In genomic region chr17:63741251-63742049, GRCh38 we compare ENCODE assay signal across 8 cellular contexts. TPM values are rescaled to one million over a fixed set of nuclear protein-coding genes. Genes with fewer than 3 reads are reported as not detected.
A peak's percentile ranks its signal among the peaks of the same experiment; 100 is the strongest.
DNase-seq lines count a peak whose midpoint lies in the region; ATAC-seq, FAIRE-seq and TF ChIP-seq lines count a peak whose summit lies in the region.

STRADA (minus strand) TSS chr17:63741799; CDS start chr17:63728369, 13,430 bp downstream.

- peak within 1 kb of the TSS; percentile 84 to 99 (median 88) for H3K4me3 ChIP-seq in BLaER1 treated with 17β-estradiol and CSF1 and Interleukin-3, amounts not matched to agents 10 nM and 100 nM
- peak within 1 kb of the TSS; percentile 75 to 99 (median 92) for H3K4me3 ChIP-seq in HepG2 (replicated peaks in 1 of 3; ENCODE audit: insufficient read depth in 1 of 3, low read depth in 2 of 3, low read length in 3 of 3)

- H3K27ac ChIP-seq in BLaER1 treated with 17β-estradiol and CSF1 and Interleukin-3, amounts not matched to agents 10 nM and 100 nM, result peak within 1 kb of the TSS; percentile 82 to 93 (median 89)
- H3K27ac ChIP-seq in HepG2 (ENCODE audit: extremely low read length, insufficient read depth, low read length), result peak within 1 kb of the TSS; percentile 84

- H3K27me3 Mint-ChIP-seq in dendritic cell treated with granulocyte-macrophage colony-stimulating factor and Interleukin-4, amounts not matched to agents 40 ng/mL and 50 ng/mL, for 4 days, result no peaks in the 10 kb centered on the region

- peak within 1 kb of the TSS; percentile 90 to 96 (median 93) for H3K9ac ChIP-seq in BLaER1 treated with 17β-estradiol and CSF1 and Interleukin-3, amounts not matched to agents 10 nM and 100 nM
- H3K9ac ChIP-seq in HepG2 (ENCODE audit: insufficient read depth, low read depth, low read length), result peak within 1 kb of the TSS; percentile 93

- no TSS peak for BruUV-seq in HepG2 (replicated peaks; lab: Mats Ljungman, UMichigan)

- TF ChIP-seq RAD21 in HepG2 (CRISPR knock-in tag; IDR thresholded peaks at IDR 0.05), result peak; percentile 45

- peak; percentile 99 for DNase-seq in NCI-H748 (lab: John Stamatoyannopoulos, UW; ENCODE audit: unreplicated experiment)
- DNase-seq in activated CD4-positive, alpha-beta T cell treated with anti-CD3 and anti-CD28 coated beads, Interleukin-2, amount 50 U/mL, for 24 hours (ENCODE audit: low read depth in 1 of 2, low spot score in 1 of 2), result peak; percentile 95 to 98
- peak; percentile 96 for DNase-seq in HepG2 (ENCODE audit: low spot score)
- peak; percentile 99 for DNase-seq in stimulated activated CD4-positive, alpha-beta T cell treated with anti-CD3 and anti-CD28 coated beads, Interleukin-4, amount 100 ng/mL, for 1 hour

- H3K9me3 ChIP-seq in BLaER1 treated with 17β-estradiol and CSF1 and Interleukin-3, amounts not matched to agents 10 nM and 100 nM (replicated peaks in 1 of 11), result no peaks in the 10 kb centered on the region
- H3K9me3 ChIP-seq in HepG2 (ENCODE audit: low read length), result no peaks in the 10 kb centered on the region

- peaks cover 0 to 10% (median 0%) of the 10 kb centered on the region in 11 experiments; a peak in 4 of 22 replicates for H4K20me1 ChIP-seq in BLaER1 treated with 17β-estradiol and CSF1 and Interleukin-3, amounts not matched to agents 10 nM and 100 nM
- H4K20me1 ChIP-seq in HepG2 (ENCODE audit: insufficient read depth, low read length), result no peaks in the 10 kb centered on the region

- ATAC-seq in GM19351 (IDR thresholded peaks at IDR 0.05; ENCODE audit: unreplicated experiment) (peak; percentile 81), HG03521 (IDR thresholded peaks at IDR 0.05; ENCODE audit: unreplicated experiment) (peak; percentile 94), HepG2 (peak; percentile 96)

- no peak for TF ChIP-seq CTCF in HepG2 (CRISPR knock-in tag; IDR thresholded peaks at IDR 0.05)

- peak within 1 kb of the TSS; percentile 83 to 96 (median 91) for H3K4me2 ChIP-seq in BLaER1 treated with 17β-estradiol and CSF1 and Interleukin-3, amounts not matched to agents 10 nM and 100 nM
- peak within 1 kb of the TSS; percentile 97 for H3K4me2 ChIP-seq in HepG2 (ENCODE audit: low read depth, low read length)

- TF ChIP-seq POLR2A in HepG2 (IDR thresholded peaks at IDR 0.05; ENCODE audit: insufficient read depth in 1 of 2, low read depth in 2 of 2, low read length in 2 of 2), result peak; percentile 78 to 90

- H3K9me3 Mint-ChIP-seq in dendritic cell treated with granulocyte-macrophage colony-stimulating factor and Interleukin-4, amounts not matched to agents 40 ng/mL and 50 ng/mL, for 4 days, result no peaks in the 10 kb centered on the region

- peaks cover 25% of the 10 kb centered on the region for H3K4me1 Mint-ChIP-seq in dendritic cell treated with granulocyte-macrophage colony-stimulating factor and Interleukin-4, amounts not matched to agents 40 ng/mL and 50 ng/mL, for 4 days (ENCODE audit: low read depth)

- H2AFZ ChIP-seq in HepG2 (ENCODE audit: low read length), result peak within 1 kb of the TSS; percentile 73

- intact Hi-C loops in dendritic cell treated with granulocyte-macrophage colony-stimulating factor and Interleukin-4, amounts not matched to agents 40 ng/mL and 50 ng/mL, for 4 days (cut with micrococcal nuclease), result loop anchor here (1.0 to 5.0 kb wide), 4 partner anchors 32 to 119 kb away; partner anchors contain the start of genes CCDC47, LIMD2, MAP3K3 and SMARCD2
- intact Hi-C loops in HepG2 (cut with micrococcal nuclease; ENCODE audit: unreplicated experiment), result loop anchor here (1.0 to 2.0 kb wide), 3 partner anchors 32 to 191 kb away; partner anchors contain the start of genes CCDC47, DCAF7, FTSJ3 and PSMC5

- CTCF ChIA-PET in HepG2 (lab: Yijun Ruan, JAX; ENCODE audit: low intra/inter-chr PET ratio, low total read pairs), result no interaction called here

- peaks cover 12% of the 10 kb centered on the region for H3K79me2 ChIP-seq in HepG2 (ENCODE audit: insufficient read depth, low read length)

- H3K4me1 ChIP-seq in BLaER1 treated with 17β-estradiol and CSF1 and Interleukin-3, amounts not matched to agents 10 nM and 100 nM, result peaks cover 23 to 44% (median 28%) of the 10 kb centered on the region in 10 experiments
- H3K4me1 ChIP-seq in HepG2 (ENCODE audit: insufficient read depth, low read length), result peaks cover 14% of the 10 kb centered on the region

- H3K4me3 Mint-ChIP-seq in dendritic cell treated with granulocyte-macrophage colony-stimulating factor and Interleukin-4, amounts not matched to agents 40 ng/mL and 50 ng/mL, for 4 days, result peak within 1 kb of the TSS; percentile 99

- H3K36me3 ChIP-seq in BLaER1 treated with 17β-estradiol and CSF1 and Interleukin-3, amounts not matched to agents 10 nM and 100 nM, result peaks cover 10 to 38% (median 20%) of the 10 kb centered on the region in 11 experiments; a peak in 21 of 22 replicates
- H3K36me3 ChIP-seq in HepG2 (replicated peaks in 1 of 2; ENCODE audit: control insufficient read depth in 1 of 2, insufficient read depth in 2 of 2, low read length in 2 of 2), result peaks cover 1 to 9% of the 10 kb centered on the region in 2 experiments; a peak in 3 of 5 replicates

- FAIRE-seq in HepG2 (lab: Jason Lieb, UNC), result peak; percentile 64

- POLR2A ChIA-PET in HepG2 (lab: Yijun Ruan, JAX), result interaction anchor here (0.7 to 4.8 kb wide), 8 partner anchors 9 to 120 kb away, joined by 3 to 77 read pairs (median 5); partner anchors contain the start of genes CCDC47, DDX42 and MAP3K3

- H3K36me3 Mint-ChIP-seq in dendritic cell treated with granulocyte-macrophage colony-stimulating factor and Interleukin-4, amounts not matched to agents 40 ng/mL and 50 ng/mL, for 4 days (ENCODE audit: low read depth), result peaks cover 38% of the 10 kb centered on the region

- WGBS in HepG2 (ENCODE audit: low lambda C conversion rate), result 0% methylated on average over 29 of the region's 70 CpGs

- H3K27me3 ChIP-seq in BLaER1 treated with 17β-estradiol and CSF1 and Interleukin-3, amounts not matched to agents 10 nM and 100 nM, result no peaks in the 10 kb centered on the region
- no peaks in the 10 kb centered on the region; a peak in 1 of 5 replicates for H3K27me3 ChIP-seq in HepG2 (ENCODE audit: control insufficient read depth in 1 of 2, insufficient read depth in 2 of 2, low read length in 2 of 2)

- peak within 1 kb of the TSS; percentile 98 for H3K27ac Mint-ChIP-seq in dendritic cell treated with granulocyte-macrophage colony-stimulating factor and Interleukin-4, amounts not matched to agents 40 ng/mL and 50 ng/mL, for 4 days

- TF ChIP-seq EP300 in HepG2 (IDR thresholded peaks at IDR 0.05; ENCODE audit: low read depth in 2 of 2, low read length in 2 of 2), result no peak
- TF ChIP-seq EP300 in HepG2 (CRISPR knock-in tag; IDR thresholded peaks at IDR 0.05; ENCODE audit: borderline replicate concordance), result 0 out of 2 replicates have a peak, but pooled peaks have one; percentile 4

- in situ Hi-C loops in HepG2 (cut with HindIII; ENCODE audit: extremely low pct_ligation_motif_present, low pct_unique_long_range_greater_than_20kb), result no loop called here

TF ChIP-seq in HepG2, 621 proteins besides CTCF, POLR2A, EP300 and RAD21 (continues in another document):
- peak; percentile 8; the same call in 1 of the 2 replicates for TF ChIP-seq RFX1 (IDR thresholded peaks at IDR 0.05)
- 0 out of 2 replicates have a peak, but pooled peaks have one; percentile 79 for TF ChIP-seq ZNF101 (CRISPR knock-in tag; IDR thresholded peaks at IDR 0.05; ENCODE audit: borderline replicate concordance, low read depth)
- TF ChIP-seq DMTF1 (CRISPR knock-in tag; IDR thresholded peaks at IDR 0.05), result no peak
- peak; percentile 85 for TF ChIP-seq SALL1 (CRISPR knock-in tag; IDR thresholded peaks at IDR 0.05)

RNA-seq across cellular contexts. Expression of gene STRADA, which starts in this region (rescaled TPM):
- total RNA-seq in HepG2 (2016; rRNA removed; fragmentation: Illumina TruSeq; extraction: Trizol), result 16.1 and 17.9 TPM in 2 replicates
- 3.7 and 4.0 TPM in 2 replicates for total RNA-seq in HepG2 (2016; cell fraction: cytosol; rRNA removed; fragmentation: Illumina TruSeq; extraction: Trizol; ENCODE audit: low read depth)
- total RNA-seq in HepG2 (2016; cell fraction: insoluble cytoplasmic fraction; rRNA removed; fragmentation: Illumina TruSeq; extraction: Trizol), result 15.8 and 17.3 TPM in 2 replicates
- total RNA-seq in HepG2 (2016; cell fraction: membrane; rRNA removed; fragmentation: Illumina TruSeq; extraction: Trizol), result 7.7 and 7.8 TPM in 2 replicates
- 27.8 and 29.5 TPM in 2 replicates for total RNA-seq in HepG2 (2016; cell fraction: nucleus; rRNA removed; fragmentation: Illumina TruSeq; extraction: Trizol)
- polyA plus RNA-seq in HepG2 (2011; rRNA removed), result 17.3 and 17.6 TPM in 2 replicates
- polyA plus RNA-seq in HepG2 (2011; cell fraction: cytosol; rRNA removed), result 7.0 and 7.6 TPM in 2 replicates
- polyA plus RNA-seq in HepG2 (2011; cell fraction: nucleus; rRNA removed), result 36.3 and 37.3 TPM in 2 replicates
- polyA plus RNA-seq in HepG2 (2012), result 10.9 and 13.7 TPM in 2 replicates
- 3.1 and 3.6 TPM in 2 replicates for polyA plus RNA-seq in HepG2 (2016; cell fraction: cytosol; fragmentation: Illumina TruSeq; extraction: Trizol; ENCODE audit: low read depth)
- 18.9 and 21.4 TPM in 2 replicates for polyA plus RNA-seq in HepG2 (2016; cell fraction: insoluble cytoplasmic fraction; fragmentation: Illumina TruSeq; extraction: Trizol; ENCODE audit: low read depth)
- polyA plus RNA-seq in HepG2 (2016; cell fraction: membrane; fragmentation: Illumina TruSeq; extraction: Trizol; ENCODE audit: low read depth), result 6.6 and 7.5 TPM in 2 replicates
- polyA plus RNA-seq in HepG2 (2016; cell fraction: nucleus; fragmentation: Illumina TruSeq; extraction: Trizol; ENCODE audit: insufficient read depth, low read depth), result 51.3 and 56.2 TPM in 2 replicates
- 15.1 and 16.7 TPM in 2 replicates for polyA minus RNA-seq in HepG2 (2011; rRNA and poly(A)+ RNA removed; ENCODE audit: low replicate concordance)
- polyA minus RNA-seq in HepG2 (2011; cell fraction: cytosol; rRNA and poly(A)+ RNA removed), result 4.1 and 4.2 TPM in 2 replicates
- polyA minus RNA-seq in HepG2 (2011; cell fraction: nucleus; rRNA and poly(A)+ RNA removed), result 25.2 and 27.6 TPM in 2 replicates

Comparison
In these comparisons a context has a peak if more than half of its experiments do, and no peak if none do; other contexts are left out.
1. Peak in every context shown above with its lines: DNase-seq, ATAC-seq, H3K4me3 ChIP-seq and H3K27ac ChIP-seq.